Comparison of ENCODE assay signal across 1 cellular context in the genomic region with DNA sequence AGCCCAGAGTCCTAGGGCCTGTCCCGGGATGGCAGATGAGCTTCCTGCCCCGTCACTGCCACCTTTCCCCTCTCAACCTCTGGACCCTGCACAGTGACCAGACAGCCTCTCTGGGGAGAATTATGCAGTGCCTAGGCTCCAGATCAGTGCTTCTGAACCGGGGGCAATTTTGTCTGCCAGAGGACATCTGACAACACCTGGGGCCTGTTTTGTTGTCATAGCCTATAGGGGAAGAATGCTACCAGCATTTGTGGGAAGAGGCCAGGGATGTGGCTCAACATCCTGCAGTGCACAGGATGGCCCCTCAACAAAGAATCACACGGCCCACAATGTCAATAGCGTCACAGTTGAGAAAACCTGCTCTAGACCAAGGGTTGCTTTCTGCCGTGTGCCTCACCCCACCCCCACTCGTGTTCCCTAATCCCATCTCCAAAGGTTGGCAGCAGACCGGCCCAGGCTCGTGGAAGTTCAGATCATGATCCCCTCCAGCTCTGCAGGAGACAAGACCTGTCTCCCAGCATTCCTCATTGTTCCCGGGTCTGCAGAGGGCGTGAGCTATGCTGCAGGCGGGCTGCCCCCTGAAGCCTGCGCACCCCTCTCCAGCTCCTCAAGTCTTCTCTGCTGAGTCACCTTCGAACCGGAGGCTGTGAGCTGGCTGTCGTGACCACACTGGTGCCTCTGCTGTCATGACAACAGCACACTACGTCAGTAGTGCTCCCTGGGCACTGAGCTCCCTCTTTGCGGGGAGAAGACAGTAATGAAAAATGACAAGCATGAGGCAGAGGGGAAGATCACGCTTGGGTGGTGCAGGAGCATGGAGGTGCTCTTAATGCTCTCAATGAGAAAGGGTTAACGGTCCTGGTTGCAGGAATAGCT.
TF ChIP-seq lines count a peak whose summit lies in the region.

No MANE protein-coding gene starts in this region.

TF ChIP-seq in HepG2, 621 proteins besides CTCF, POLR2A, EP300 and RAD21 (continued from another document):
- TF ChIP-seq ZNF713 (CRISPR knock-in tag; IDR thresholded peaks at IDR 0.05): 0 out of 2 replicates have a peak, but pooled peaks have one; percentile 45
- TF ChIP-seq, protein P1, sequence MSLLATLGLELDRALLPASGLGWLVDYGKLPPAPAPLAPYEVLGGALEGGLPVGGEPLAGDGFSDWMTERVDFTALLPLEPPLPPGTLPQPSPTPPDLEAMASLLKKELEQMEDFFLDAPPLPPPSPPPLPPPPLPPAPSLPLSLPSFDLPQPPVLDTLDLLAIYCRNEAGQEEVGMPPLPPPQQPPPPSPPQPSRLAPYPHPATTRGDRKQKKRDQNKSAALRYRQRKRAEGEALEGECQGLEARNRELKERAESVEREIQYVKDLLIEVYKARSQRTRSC (CRISPR knock-in tag; IDR thresholded peaks at IDR 0.05; ENCODE audit: low read depth): no peak
- TF ChIP-seq, protein P2, sequence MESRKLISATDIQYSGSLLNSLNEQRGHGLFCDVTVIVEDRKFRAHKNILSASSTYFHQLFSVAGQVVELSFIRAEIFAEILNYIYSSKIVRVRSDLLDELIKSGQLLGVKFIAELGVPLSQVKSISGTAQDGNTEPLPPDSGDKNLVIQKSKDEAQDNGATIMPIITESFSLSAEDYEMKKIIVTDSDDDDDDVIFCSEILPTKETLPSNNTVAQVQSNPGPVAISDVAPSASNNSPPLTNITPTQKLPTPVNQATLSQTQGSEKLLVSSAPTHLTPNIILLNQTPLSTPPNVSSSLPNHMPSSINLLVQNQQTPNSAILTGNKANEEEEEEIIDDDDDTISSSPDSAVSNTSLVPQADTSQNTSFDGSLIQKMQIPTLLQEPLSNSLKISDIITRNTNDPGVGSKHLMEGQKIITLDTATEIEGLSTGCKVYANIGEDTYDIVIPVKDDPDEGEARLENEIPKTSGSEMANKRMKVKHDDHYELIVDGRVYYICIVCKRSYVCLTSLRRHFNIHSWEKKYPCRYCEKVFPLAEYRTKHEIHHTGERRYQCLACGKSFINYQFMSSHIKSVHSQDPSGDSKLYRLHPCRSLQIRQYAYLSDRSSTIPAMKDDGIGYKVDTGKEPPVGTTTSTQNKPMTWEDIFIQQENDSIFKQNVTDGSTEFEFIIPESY (CRISPR knock-in tag; IDR thresholded peaks at IDR 0.05): no peak; the same call in 1 of the 2 replicates
- TF ChIP-seq ZFYVE20 (CRISPR knock-in tag; IDR thresholded peaks at IDR 0.05; ENCODE audit: borderline replicate concordance, low read depth): no peak
- TF ChIP-seq RFX5 (IDR thresholded peaks at IDR 0.05; ENCODE audit: low read depth, low read length): no peak
- no peak for TF ChIP-seq HOXA5 (CRISPR knock-in tag; IDR thresholded peaks at IDR 0.05)
- TF ChIP-seq SNAI1 (CRISPR knock-in tag; IDR thresholded peaks at IDR 0.05; ENCODE audit: borderline replicate concordance): no peak
- peak; percentile 97 for TF ChIP-seq ZNF549 (CRISPR knock-in tag; IDR thresholded peaks at IDR 0.05)
- TF ChIP-seq, protein P3, sequence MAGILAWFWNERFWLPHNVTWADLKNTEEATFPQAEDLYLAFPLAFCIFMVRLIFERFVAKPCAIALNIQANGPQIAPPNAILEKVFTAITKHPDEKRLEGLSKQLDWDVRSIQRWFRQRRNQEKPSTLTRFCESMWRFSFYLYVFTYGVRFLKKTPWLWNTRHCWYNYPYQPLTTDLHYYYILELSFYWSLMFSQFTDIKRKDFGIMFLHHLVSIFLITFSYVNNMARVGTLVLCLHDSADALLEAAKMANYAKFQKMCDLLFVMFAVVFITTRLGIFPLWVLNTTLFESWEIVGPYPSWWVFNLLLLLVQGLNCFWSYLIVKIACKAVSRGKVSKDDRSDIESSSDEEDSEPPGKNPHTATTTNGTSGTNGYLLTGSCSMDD (CRISPR knock-in tag; IDR thresholded peaks at IDR 0.05): no peak
- TF ChIP-seq, protein P4, sequence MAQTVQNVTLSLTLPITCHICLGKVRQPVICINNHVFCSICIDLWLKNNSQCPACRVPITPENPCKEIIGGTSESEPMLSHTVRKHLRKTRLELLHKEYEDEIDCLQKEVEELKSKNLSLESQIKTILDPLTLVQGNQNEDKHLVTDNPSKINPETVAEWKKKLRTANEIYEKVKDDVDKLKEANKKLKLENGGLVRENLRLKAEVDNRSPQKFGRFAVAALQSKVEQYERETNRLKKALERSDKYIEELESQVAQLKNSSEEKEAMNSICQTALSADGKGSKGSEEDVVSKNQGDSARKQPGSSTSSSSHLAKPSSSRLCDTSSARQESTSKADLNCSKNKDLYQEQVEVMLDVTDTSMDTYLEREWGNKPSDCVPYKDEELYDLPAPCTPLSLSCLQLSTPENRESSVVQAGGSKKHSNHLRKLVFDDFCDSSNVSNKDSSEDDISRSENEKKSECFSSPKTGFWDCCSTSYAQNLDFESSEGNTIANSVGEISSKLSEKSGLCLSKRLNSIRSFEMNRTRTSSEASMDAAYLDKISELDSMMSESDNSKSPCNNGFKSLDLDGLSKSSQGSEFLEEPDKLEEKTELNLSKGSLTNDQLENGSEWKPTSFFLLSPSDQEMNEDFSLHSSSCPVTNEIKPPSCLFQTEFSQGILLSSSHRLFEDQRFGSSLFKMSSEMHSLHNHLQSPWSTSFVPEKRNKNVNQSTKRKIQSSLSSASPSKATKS (CRISPR knock-in tag; IDR thresholded peaks at IDR 0.05): no peak
- TF ChIP-seq ZNF431 (CRISPR knock-in tag; IDR thresholded peaks at IDR 0.05; ENCODE audit: borderline replicate concordance, low read depth): peak; percentile 56; the same call in 1 of the 2 replicates
- no peak for TF ChIP-seq RORA (CRISPR knock-in tag; IDR thresholded peaks at IDR 0.05)
- TF ChIP-seq FOXK2 (IDR thresholded peaks at IDR 0.05): peak; percentile 27; the same call in 1 of the 2 replicates
- no peak for TF ChIP-seq ZNF296 (CRISPR knock-in tag; conservative IDR thresholded peaks at IDR 0.05)
- no peak for TF ChIP-seq MED13 (CRISPR knock-in tag; IDR thresholded peaks at IDR 0.05)
- TF ChIP-seq, protein P5, sequence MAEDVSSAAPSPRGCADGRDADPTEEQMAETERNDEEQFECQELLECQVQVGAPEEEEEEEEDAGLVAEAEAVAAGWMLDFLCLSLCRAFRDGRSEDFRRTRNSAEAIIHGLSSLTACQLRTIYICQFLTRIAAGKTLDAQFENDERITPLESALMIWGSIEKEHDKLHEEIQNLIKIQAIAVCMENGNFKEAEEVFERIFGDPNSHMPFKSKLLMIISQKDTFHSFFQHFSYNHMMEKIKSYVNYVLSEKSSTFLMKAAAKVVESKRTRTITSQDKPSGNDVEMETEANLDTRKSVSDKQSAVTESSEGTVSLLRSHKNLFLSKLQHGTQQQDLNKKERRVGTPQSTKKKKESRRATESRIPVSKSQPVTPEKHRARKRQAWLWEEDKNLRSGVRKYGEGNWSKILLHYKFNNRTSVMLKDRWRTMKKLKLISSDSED (CRISPR knock-in tag; IDR thresholded peaks at IDR 0.05): no peak
- no peak for TF ChIP-seq ZNF550 (CRISPR knock-in tag; IDR thresholded peaks at IDR 0.05; ENCODE audit: borderline replicate concordance)
- TF ChIP-seq ZNF180 (CRISPR knock-in tag; IDR thresholded peaks at IDR 0.05; ENCODE audit: borderline replicate concordance, low read depth): no peak
- 0 out of 2 replicates have a peak, but pooled peaks have one; percentile 31 for TF ChIP-seq ZNF777 (CRISPR knock-in tag; IDR thresholded peaks at IDR 0.05)
